Comparison of ENCODE assay signal across 12 cellular contexts in genomic region chr11:8766043-8766992, GRCh38.
A peak's percentile ranks its signal among the peaks of the same experiment; 100 is the strongest.
DNase-seq lines count a peak whose midpoint lies in the region; ATAC-seq and TF ChIP-seq lines count a peak whose summit lies in the region.
"Had no signal": no experiment of that assay in that cellular context is flagged by ENCODE, and none has a peak within 500 bp of the region (broad histone marks: within the 10 kb centered on the region; RNA-seq: fewer than 3 reads in every experiment).

No MANE protein-coding gene starts in this region.

- H3K9me3 ChIP-seq in heart left ventricle = no peaks in the 10 kb centered on the region
- H3K9me3 ChIP-seq in mucosa of stomach (ENCODE audit: control insufficient read depth, low read length) = no peaks in the 10 kb centered on the region

- H3K27ac Mint-ChIP-seq in type B pancreatic cell (no peak overlapping the region), CD14-positive monocyte (no peak overlapping the region)

- H3K27ac ChIP-seq in heart left ventricle = peak overlapping the region in 11 of 12 donors; percentile 56 to 86 (median 75)
- H3K27ac ChIP-seq: 22Rv1 had no signal

- H3K36me3 ChIP-seq in heart left ventricle = peaks cover 0 to 2% (median 0%) of the 10 kb centered on the region in 9 donors
- H3K36me3 ChIP-seq in mucosa of stomach (ENCODE audit: control insufficient read depth, insufficient read depth, low read length) = no peaks in the 10 kb centered on the region

- no peak for DNase-seq in heart left ventricle
- DNase-seq in Right ventricle myocardium inferior (ENCODE audit: missing footprints) = no peak
- peak; percentile 31 for DNase-seq in epithelial cell of esophagus (ENCODE audit: low read depth)
- no peak for DNase-seq in type B pancreatic cell (ENCODE audit: extremely low spot score, unreplicated experiment)
- no peak for DNase-seq in stimulated activated naive CD4-positive, alpha-beta T cell (lab: John Stamatoyannopoulos, UW)
- no peak for DNase-seq in CD14-positive monocyte (ENCODE audit: low spot score)
- no peak for DNase-seq in activated CD4-positive, alpha-beta T cell treated with anti-CD3 and anti-CD28 coated beads for 48 hours
- DNase-seq: activated naive CD4-positive, alpha-beta T cell treated with Interleukin-2 at 50 U/mL for 16 hours; DND-41; NCI-H2029 had no signal

- H3K4me1 ChIP-seq in heart left ventricle (peaks cover 8 to 94% (median 51%) of the 10 kb centered on the region in 12 donors), mucosa of stomach (ENCODE audit: control insufficient read depth, insufficient read depth, low read length) (peaks cover 72% of the 10 kb centered on the region)

- 78 to 87% (median 81%) methylated on average over 8 of the region's 8 CpGs for WGBS in heart left ventricle, 4 donors

- no peaks in the 10 kb centered on the region for H3K27me3 Mint-ChIP-seq in type B pancreatic cell
- H3K27me3 Mint-ChIP-seq in CD14-positive monocyte (ENCODE audit: low read depth in 3 of 3) = peaks cover 0 to 2% (median 0%) of the 10 kb centered on the region in 3 donors

- H3K4me3 ChIP-seq in heart left ventricle = no peak overlapping the region
- H3K4me3 ChIP-seq in epithelial cell of esophagus (ENCODE audit: low read length) = no peak overlapping the region
- no peak overlapping the region for H3K4me3 ChIP-seq in mucosa of stomach (ENCODE audit: low read length)

- no peaks in the 10 kb centered on the region for H3K9me3 Mint-ChIP-seq in type B pancreatic cell
- peaks cover 0 to 1% (median 0%) of the 10 kb centered on the region in 7 donors for H3K9me3 Mint-ChIP-seq in CD14-positive monocyte

- ATAC-seq in heart left ventricle (no peak), Right ventricle myocardium inferior (no peak)

- H3K9ac ChIP-seq in mucosa of stomach (ENCODE audit: low read length) = peak overlapping the region; percentile 17

- no peaks in the 10 kb centered on the region for H3K27me3 ChIP-seq in heart left ventricle
- H3K27me3 ChIP-seq in mucosa of stomach (ENCODE audit: control insufficient read depth, insufficient read depth, low read length) = no peaks in the 10 kb centered on the region

- no peak for TF ChIP-seq CTCF in heart left ventricle (IDR thresholded peaks at IDR 0.05)
- no peak for TF ChIP-seq CTCF in epithelial cell of esophagus (IDR thresholded peaks at IDR 0.05; ENCODE audit: insufficient read depth, low read depth, low read length, missing control alignments)
- TF ChIP-seq CTCF in type B pancreatic cell (conservative IDR thresholded peaks at IDR 0.05) = peak; percentile 50
- TF ChIP-seq CTCF in CD14-positive monocyte (IDR thresholded peaks at IDR 0.05) = no peak

- no peak for TF ChIP-seq POLR2A in heart left ventricle (IDR thresholded peaks at IDR 0.05)

- H3K4me3 Mint-ChIP-seq in type B pancreatic cell (no peak overlapping the region), CD14-positive monocyte (no peak overlapping the region)

- peaks cover 23% of the 10 kb centered on the region for H3K4me1 Mint-ChIP-seq in type B pancreatic cell (ENCODE audit: unreplicated experiment)
- H3K4me1 Mint-ChIP-seq in CD14-positive monocyte = no peaks in the 10 kb centered on the region

- H3K36me3 Mint-ChIP-seq in type B pancreatic cell (peaks cover 7% of the 10 kb centered on the region), CD14-positive monocyte (no peaks in the 10 kb centered on the region)

- intact Hi-C loops in heart left ventricle (cut with DNase I) (loop anchor here in 3 of 10 donors (5.0 kb wide), 3 partner anchors 41 to 69 kb away; no protein-coding TSS in a partner anchor), Right ventricle myocardium inferior (cut with DNase I) (loop anchor here (5.0 kb wide), 1 partner anchor 59 kb away; no protein-coding TSS in a partner anchor), CD14-positive monocyte (cut with micrococcal nuclease) (no loop called here)
